Comparison of ENCODE assay signal across 15 cellular contexts in the genomic region with DNA sequence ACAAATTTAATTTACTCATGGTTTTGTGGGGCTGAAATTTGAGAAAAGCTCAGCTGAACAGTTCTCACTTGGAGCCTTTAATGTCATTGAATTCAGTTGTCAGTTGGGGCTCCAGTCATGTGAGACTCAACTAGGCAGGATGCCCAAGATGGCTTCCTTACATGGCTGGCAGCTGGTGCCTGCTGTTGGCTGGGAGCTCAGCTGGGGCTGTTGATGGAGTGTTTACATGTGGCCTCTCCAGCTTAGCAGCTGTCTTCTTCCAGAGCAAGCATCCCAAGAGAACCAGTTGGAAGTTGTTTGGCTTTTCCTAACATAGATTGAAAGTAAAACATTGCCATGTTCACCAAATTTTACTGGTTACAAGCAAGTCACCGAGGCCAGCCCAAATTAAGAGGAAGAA.
DNase-seq lines count a peak whose midpoint lies in the region; ATAC-seq and TF ChIP-seq lines count a peak whose summit lies in the region.
"Had no signal": no experiment of that assay in that cellular context is flagged by ENCODE, and none has a peak within 500 bp of the region (broad histone marks: within the 10 kb centered on the region; RNA-seq: fewer than 3 reads in every experiment).

No MANE protein-coding gene starts in this region.

- peaks cover 0 to 15% (median 0%) of the 10 kb centered on the region in 5 experiments for H3K9me3 Mint-ChIP-seq in brain
- H3K9me3 Mint-ChIP-seq: activated CD4-positive, alpha-beta memory T cell treated with anti-CD3 and anti-CD28 coated beads for 36 hours had no signal

- peak overlapping the region in 2 of 5 experiments; percentile 34 to 61 for H3K4me3 Mint-ChIP-seq in brain
- H3K4me3 Mint-ChIP-seq: activated CD4-positive, alpha-beta memory T cell treated with anti-CD3 and anti-CD28 coated beads for 36 hours had no signal

- H3K36me3 Mint-ChIP-seq in brain: no peaks in the 10 kb centered on the region
- H3K36me3 Mint-ChIP-seq: activated CD4-positive, alpha-beta memory T cell treated with anti-CD3 and anti-CD28 coated beads for 36 hours had no signal

- no peak overlapping the region for H3K27ac ChIP-seq in foreskin keratinocyte
- H3K27ac ChIP-seq: C4-2B, vagina had no signal

- ATAC-seq in foreskin keratinocyte (no peak), GM19467 (IDR thresholded peaks at IDR 0.05; ENCODE audit: unreplicated experiment) (no peak)
- ATAC-seq: GM12878 had no signal

- H3K27ac Mint-ChIP-seq in brain: peak overlapping the region; percentile 64 to 94 (median 85)
- H3K27ac Mint-ChIP-seq: activated CD4-positive, alpha-beta memory T cell treated with anti-CD3 and anti-CD28 coated beads for 36 hours had no signal

- H3K4me1 ChIP-seq in foreskin keratinocyte: no peaks in the 10 kb centered on the region
- H3K4me1 ChIP-seq: HAP-1, vagina had no signal

- peaks cover 5% of the 10 kb centered on the region for H3K27me3 Mint-ChIP-seq in brain

- TF ChIP-seq CTCF in brain (conservative IDR thresholded peaks at IDR 0.05) (no peak), foreskin keratinocyte (conservative IDR thresholded peaks at IDR 0.05) (no peak)

- DNase-seq in LHCN-M2 (ENCODE audit: low read depth): peak; percentile 8
- peak; percentile 98 for DNase-seq in NCI-H2171 treated with DMSO at 0.1 percent for 48 hours (lab: John Stamatoyannopoulos, UW)
- DNase-seq in pons (ENCODE audit: low spot score): peak; percentile 67
- no peak for DNase-seq in SKM-1 (lab: John Stamatoyannopoulos, UW; ENCODE audit: unreplicated experiment)
- no peak for DNase-seq in foreskin keratinocyte
- DNase-seq: activated CD4-positive, alpha-beta memory T cell treated with anti-CD3 and anti-CD28 coated beads for 36 hours; IMR-90; MV-4-11; stimulated activated naive CD4-positive, alpha-beta T cell had no signal

- H3K27me3 ChIP-seq in foreskin keratinocyte: peaks cover 3% of the 10 kb centered on the region
- H3K27me3 ChIP-seq: vagina had no signal

- peaks cover 39% of the 10 kb centered on the region for H3K4me1 Mint-ChIP-seq in brain

Comparison
In these comparisons a context has a peak if more than half of its experiments do, and no peak if none do; other contexts are left out.
1. DNase-seq: peak in LHCN-M2 (single experiment), NCI-H2171 treated with DMSO at 0.1 percent for 48 hours (single experiment) and pons (single experiment); none in SKM-1 (single experiment) and foreskin keratinocyte (0 of 2).